ENCODE assay signal across 13 cellular contexts in genomic region chr13:98539655-98540054, GRCh38. TPM values are rescaled to one million over a fixed set of nuclear protein-coding genes. Genes with fewer than 3 reads are reported as not detected.
DNase-seq lines count a peak whose midpoint lies in the region; ATAC-seq, FAIRE-seq and TF ChIP-seq lines count a peak whose summit lies in the region.
"Had no signal": no experiment of that assay in that cellular context is flagged by ENCODE, and none has a peak within 500 bp of the region (broad histone marks: within the 10 kb centered on the region; RNA-seq: fewer than 3 reads in every experiment).

No MANE protein-coding gene starts in this region.

- POLR2A ChIA-PET in HepG2 (lab: Yijun Ruan, JAX): no interaction called here

- in situ Hi-C loops in HepG2 (cut with HindIII; ENCODE audit: extremely low pct_ligation_motif_present, low pct_unique_long_range_greater_than_20kb): no loop called here

- H3K9me3 ChIP-seq in HepG2 (ENCODE audit: low read length) (no peaks in the 10 kb centered on the region), right lobe of liver (no peaks in the 10 kb centered on the region), RWPE2 (ENCODE audit: severe bottlenecking) (no peaks in the 10 kb centered on the region)
- H3K9me3 ChIP-seq: gastroesophageal sphincter had no signal

- no peak overlapping the region for H2AFZ ChIP-seq in HepG2 (ENCODE audit: low read length)

- peaks cover 87% of the 10 kb centered on the region for H3K4me1 ChIP-seq in HepG2 (ENCODE audit: insufficient read depth, low read length)
- peaks cover 2 to 43% (median 12%) of the 10 kb centered on the region in 4 donors for H3K4me1 ChIP-seq in right lobe of liver
- H3K4me1 ChIP-seq in RWPE2 (ENCODE audit: insufficient read depth, poor library complexity, severe bottlenecking): peaks cover 42% of the 10 kb centered on the region

- TF ChIP-seq RAD21 in HepG2 (CRISPR knock-in tag; IDR thresholded peaks at IDR 0.05): no peak

- CTCF ChIA-PET in HepG2 (lab: Yijun Ruan, JAX; ENCODE audit: low intra/inter-chr PET ratio, low total read pairs): no interaction called here

- 95% methylated on average over 7 of the region's 7 CpGs for WGBS in HepG2 (ENCODE audit: low lambda C conversion rate)
- WGBS in right lobe of liver (ENCODE audit: insufficient coverage, low coverage, low lambda C conversion rate, missing lambda C conversion rate): 77% methylated on average over 7 of the region's 7 CpGs

- no peaks in the 10 kb centered on the region for H3K9me3 Mint-ChIP-seq in mesothelial cell of epicardium
- H3K9me3 Mint-ChIP-seq in CD14-positive monocyte: no peaks in the 10 kb centered on the region

- no peak overlapping the region for H3K4me3 ChIP-seq in HepG2 (replicated peaks in 1 of 3; ENCODE audit: insufficient read depth in 1 of 3, low read depth in 2 of 3, low read length in 3 of 3)
- H3K4me3 ChIP-seq in right lobe of liver: no peak overlapping the region
- H3K4me3 ChIP-seq in RWPE2 (ENCODE audit: severe bottlenecking): no peak overlapping the region
- H3K4me3 ChIP-seq: gastroesophageal sphincter had no signal

- peaks cover 5% of the 10 kb centered on the region for H3K36me3 Mint-ChIP-seq in mesothelial cell of epicardium
- H3K36me3 Mint-ChIP-seq in CD14-positive monocyte: peaks cover 30 to 37% of the 10 kb centered on the region in 2 donors

- H3K4me1 Mint-ChIP-seq in mesothelial cell of epicardium: peaks cover 60% of the 10 kb centered on the region
- H3K4me1 Mint-ChIP-seq in CD14-positive monocyte: peaks cover 47% of the 10 kb centered on the region

- BruUV-seq in HepG2 (replicated peaks; lab: Mats Ljungman, UMichigan): no TSS peak

- no peak for TF ChIP-seq CTCF in HepG2 (CRISPR knock-in tag; IDR thresholded peaks at IDR 0.05)
- TF ChIP-seq CTCF in right lobe of liver (IDR thresholded peaks at IDR 0.05): no peak
- TF ChIP-seq CTCF in RWPE2 (IDR thresholded peaks at IDR 0.05; ENCODE audit: poor library complexity, severe bottlenecking): no peak
- TF ChIP-seq CTCF in mesothelial cell of epicardium (IDR thresholded peaks at IDR 0.05; ENCODE audit: unreplicated experiment): no peak
- TF ChIP-seq CTCF in CD14-positive monocyte (IDR thresholded peaks at IDR 0.05): no peak

- H3K9ac ChIP-seq in HepG2 (ENCODE audit: insufficient read depth, low read depth, low read length): no peak overlapping the region

- H3K27ac Mint-ChIP-seq in mesothelial cell of epicardium: peak overlapping the region; percentile 44
- H3K27ac Mint-ChIP-seq in CD14-positive monocyte: peak overlapping the region in 3 of 7 donors; percentile 15 to 51 (median 32)

- peaks cover 99% of the 10 kb centered on the region for H3K79me2 ChIP-seq in HepG2 (ENCODE audit: insufficient read depth, low read length)

- no peak for FAIRE-seq in HepG2 (lab: Jason Lieb, UNC)

- ATAC-seq in HepG2 (no peak), right lobe of liver (no peak), RWPE2 (ENCODE audit: low read depth) (no peak), HG02970 (IDR thresholded peaks at IDR 0.05; ENCODE audit: low FRiP score, unreplicated experiment) (no peak), HG02759 (IDR thresholded peaks at IDR 0.05; ENCODE audit: unreplicated experiment) (no peak)
- ATAC-seq: gastroesophageal sphincter had no signal

- peaks cover 85% of the 10 kb centered on the region for H4K20me1 ChIP-seq in HepG2 (ENCODE audit: insufficient read depth, low read length)

- no peaks in the 10 kb centered on the region for H3K27me3 ChIP-seq in HepG2 (ENCODE audit: control insufficient read depth in 1 of 2, insufficient read depth in 2 of 2, low read length in 2 of 2)
- H3K27me3 ChIP-seq in right lobe of liver: no peaks in the 10 kb centered on the region
- no peaks in the 10 kb centered on the region for H3K27me3 ChIP-seq in RWPE2 (ENCODE audit: insufficient read depth, poor library complexity, severe bottlenecking)
- H3K27me3 ChIP-seq: brain microvascular endothelial cell, gastroesophageal sphincter had no signal

- H3K27me3 Mint-ChIP-seq in mesothelial cell of epicardium (ENCODE audit: low read depth) (no peaks in the 10 kb centered on the region), CD14-positive monocyte (ENCODE audit: low read depth in 3 of 3) (peaks cover 0 to 1% (median 0%) of the 10 kb centered on the region in 3 donors)

- intact Hi-C loops in HepG2 (cut with micrococcal nuclease; ENCODE audit: unreplicated experiment): loop anchor here (5.0 kb wide), 1 partner anchor 67 kb away; no protein-coding TSS in a partner anchor
- intact Hi-C loops in right lobe of liver (cut with DNase I): no loop called here
- intact Hi-C loops in CD14-positive monocyte (cut with micrococcal nuclease): loop anchor here in 1 of 2 donors (5.0 kb wide), 1 partner anchor 38 kb away; the partner anchor contains the start of gene STK24

- no peak for TF ChIP-seq POLR2A in HepG2 (IDR thresholded peaks at IDR 0.05; ENCODE audit: insufficient read depth in 1 of 2, low read depth in 2 of 2, low read length in 2 of 2)
- TF ChIP-seq POLR2A in right lobe of liver (IDR thresholded peaks at IDR 0.05): no peak

- no peak overlapping the region for H3K27ac ChIP-seq in HepG2 (ENCODE audit: extremely low read length, insufficient read depth, low read length)
- no peak overlapping the region for H3K27ac ChIP-seq in right lobe of liver
- H3K27ac ChIP-seq in RWPE2 (ENCODE audit: poor library complexity, severe bottlenecking): peak overlapping the region; percentile 2
- H3K27ac ChIP-seq: brain microvascular endothelial cell had no signal

- H3K36me3 ChIP-seq in HepG2 (replicated peaks in 1 of 2; ENCODE audit: control insufficient read depth in 1 of 2, insufficient read depth in 2 of 2, low read length in 2 of 2): peaks cover 8 to 15% of the 10 kb centered on the region in 2 experiments
- no peaks in the 10 kb centered on the region for H3K36me3 ChIP-seq in right lobe of liver
- H3K36me3 ChIP-seq in RWPE2 (ENCODE audit: low read depth): peaks cover 13% of the 10 kb centered on the region
- H3K36me3 ChIP-seq: brain microvascular endothelial cell, gastroesophageal sphincter had no signal

- TF ChIP-seq EP300 in HepG2 (IDR thresholded peaks at IDR 0.05; ENCODE audit: low read depth in 2 of 2, low read length in 2 of 2) (no peak), HepG2 (CRISPR knock-in tag; IDR thresholded peaks at IDR 0.05; ENCODE audit: borderline replicate concordance) (no peak)

- no peak overlapping the region for H3K4me3 Mint-ChIP-seq in mesothelial cell of epicardium
- no peak overlapping the region for H3K4me3 Mint-ChIP-seq in CD14-positive monocyte

- no peak overlapping the region for H3K4me2 ChIP-seq in HepG2 (ENCODE audit: low read depth, low read length)

- DNase-seq in HepG2 (ENCODE audit: low spot score): no peak
- DNase-seq in right lobe of liver: no peak
- no peak for DNase-seq in RWPE2 (ENCODE audit: low spot score)
- DNase-seq in mesothelial cell of epicardium (ENCODE audit: low spot score in 2 of 2, unreplicated experiment in 2 of 2): no peak
- no peak for DNase-seq in stimulated activated CD4-positive, alpha-beta T cell treated with anti-CD3 and anti-CD28 coated beads, Interleukin-2, amount 100 ng/mL, for 48 hours
- no peak for DNase-seq in CD14-positive monocyte (ENCODE audit: low spot score)
- DNase-seq: activated CD4-positive, alpha-beta T cell treated with anti-CD3 and anti-CD28 coated beads for 48 hours; brain microvascular endothelial cell; NCI-H187; Right ventricle myocardium superior had no signal

TF ChIP-seq in HepG2, 621 proteins besides CTCF, POLR2A, EP300 and RAD21 (continues in another document):
- no peak for TF ChIP-seq SIN3A (IDR thresholded peaks at IDR 0.05; ENCODE audit: borderline replicate concordance, low read depth, low read length)

RNA-seq across cellular contexts. Expression of gene STK24, which starts 37.3 kb away (rescaled TPM):
- total RNA-seq in HepG2 (2016; rRNA removed; fragmentation: Illumina TruSeq; extraction: Trizol) (73.0 and 78.3 TPM in 2 replicates), right lobe of liver (10 to 100 TPM; 14.8 to 40.8 (median 28.6) TPM), mesothelial cell of epicardium (85.4 to 92.1 TPM (median 88.4 TPM) in 3 replicates)
- 61.3 and 71.1 TPM in 2 replicates for total RNA-seq in HepG2 (2016; cell fraction: cytosol; rRNA removed; fragmentation: Illumina TruSeq; extraction: Trizol; ENCODE audit: low read depth)
- total RNA-seq in HepG2 (2016; cell fraction: insoluble cytoplasmic fraction; rRNA removed; fragmentation: Illumina TruSeq; extraction: Trizol): 63.6 and 74.1 TPM in 2 replicates
- 126 and 128 TPM in 2 replicates for total RNA-seq in HepG2 (2016; cell fraction: membrane; rRNA removed; fragmentation: Illumina TruSeq; extraction: Trizol)
- total RNA-seq in HepG2 (2016; cell fraction: nucleus; rRNA removed; fragmentation: Illumina TruSeq; extraction: Trizol): 40.9 and 49.2 TPM in 2 replicates
- polyA plus RNA-seq in HepG2 (2011; rRNA removed) (43.3 and 51.3 TPM in 2 replicates), CD14-positive monocyte (10 to 100 TPM; 14.2 to 28.9 TPM)
- polyA plus RNA-seq in HepG2 (2011; cell fraction: cytosol; rRNA removed): 44.0 and 59.6 TPM in 2 replicates
- polyA plus RNA-seq in HepG2 (2011; cell fraction: nucleus; rRNA removed): 38.4 and 41.3 TPM in 2 replicates
- 102 and 104 TPM in 2 replicates for polyA plus RNA-seq in HepG2 (2012)
- 66.6 and 74.8 TPM in 2 replicates for polyA plus RNA-seq in HepG2 (2016; cell fraction: cytosol; fragmentation: Illumina TruSeq; extraction: Trizol; ENCODE audit: low read depth)
- 104 and 126 TPM in 2 replicates for polyA plus RNA-seq in HepG2 (2016; cell fraction: insoluble cytoplasmic fraction; fragmentation: Illumina TruSeq; extraction: Trizol; ENCODE audit: low read depth)
- 140 and 148 TPM in 2 replicates for polyA plus RNA-seq in HepG2 (2016; cell fraction: membrane; fragmentation: Illumina TruSeq; extraction: Trizol; ENCODE audit: low read depth)
- polyA plus RNA-seq in HepG2 (2016; cell fraction: nucleus; fragmentation: Illumina TruSeq; extraction: Trizol; ENCODE audit: insufficient read depth, low read depth): 70.2 and 70.8 TPM in 2 replicates
- polyA minus RNA-seq in HepG2 (2011; rRNA and poly(A)+ RNA removed; ENCODE audit: low replicate concordance): 20.7 and 22.8 TPM in 2 replicates
- 32.6 and 40.5 TPM in 2 replicates for polyA minus RNA-seq in HepG2 (2011; cell fraction: cytosol; rRNA and poly(A)+ RNA removed)
- polyA minus RNA-seq in HepG2 (2011; cell fraction: nucleus; rRNA and poly(A)+ RNA removed): 44.5 and 46.1 TPM in 2 replicates
